Comparison of ENCODE assay signal across 9 cellular contexts in the genomic region with DNA sequence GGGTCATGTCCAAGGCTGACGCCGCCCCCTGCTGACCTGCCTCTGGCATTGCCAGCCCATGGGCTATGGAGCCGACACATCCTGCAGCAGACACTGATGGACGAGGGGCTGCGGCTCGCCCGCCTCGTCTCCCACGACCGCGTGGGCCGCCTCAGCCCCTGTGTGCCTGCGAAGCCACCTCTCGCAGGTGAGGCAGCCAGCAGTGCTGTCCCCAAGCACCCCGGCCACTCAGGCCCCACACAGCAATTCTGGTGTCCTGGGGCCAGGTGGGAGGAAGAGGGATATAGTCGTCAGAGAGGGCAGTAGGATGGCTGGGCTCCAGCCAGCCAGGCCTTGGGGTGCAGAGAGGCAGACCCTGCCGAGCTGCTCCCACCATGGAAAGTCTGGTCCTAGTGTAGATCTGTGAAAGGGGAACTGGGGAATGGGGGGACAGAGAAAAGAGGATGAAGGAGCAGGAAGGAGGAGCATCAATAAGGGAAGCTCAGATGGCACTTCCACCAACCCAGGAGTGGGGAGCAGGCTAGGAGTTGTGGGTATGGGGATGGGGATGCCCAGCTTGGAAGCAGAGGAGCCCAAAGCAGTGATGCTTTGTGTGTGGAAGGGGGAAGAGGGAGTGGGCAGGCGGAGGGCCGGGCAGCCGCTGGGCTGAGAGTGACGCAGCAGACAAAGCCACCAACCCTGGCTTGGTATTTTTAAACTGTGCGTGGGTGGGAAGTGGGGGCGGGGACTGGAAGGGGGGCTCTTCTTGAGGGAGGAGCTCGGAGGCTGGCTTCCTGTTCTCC. TPM values are rescaled to one million over a fixed set of nuclear protein-coding genes. Genes with fewer than 3 reads are reported as not detected.
DNase-seq lines count a peak whose midpoint lies in the region; ATAC-seq, FAIRE-seq and TF ChIP-seq lines count a peak whose summit lies in the region.
"Had no signal": no experiment of that assay in that cellular context is flagged by ENCODE, and none has a peak within 500 bp of the region (broad histone marks: within the 10 kb centered on the region; RNA-seq: fewer than 3 reads in every experiment).

No MANE protein-coding gene starts in this region.

- intact Hi-C loops in right lobe of liver (cut with DNase I): no loop called here

- no peak overlapping the region for H3K4me3 ChIP-seq in WERI-Rb-1 (ENCODE audit: low read depth, low read length)
- no peak overlapping the region for H3K4me3 ChIP-seq in right lobe of liver

- TF ChIP-seq POLR2A in right lobe of liver (IDR thresholded peaks at IDR 0.05): no peak

- H3K27ac ChIP-seq in WERI-Rb-1 (no peak overlapping the region), right lobe of liver (peak overlapping the region in 2 of 3 donors; percentile 6 to 37)

- H3K9me3 ChIP-seq in WERI-Rb-1 (ENCODE audit: severe bottlenecking) (no peaks in the 10 kb centered on the region), right lobe of liver (no peaks in the 10 kb centered on the region)

- TF ChIP-seq CTCF in WERI-Rb-1 (IDR thresholded peaks at IDR 0.05; ENCODE audit: low read depth, low read length) (peak; percentile 93), right lobe of liver (IDR thresholded peaks at IDR 0.05) (peak; percentile 44 to 54 (median 46))

- FAIRE-seq in HTR-8/SVneo (lab: Jason Lieb, UNC): peak; percentile 68
- FAIRE-seq: endometrium had no signal

- peak in 3 of 4 donors; percentile 2 to 60 (median 2) for ATAC-seq in right lobe of liver

- H3K27me3 ChIP-seq in WERI-Rb-1 (ENCODE audit: insufficient read depth, low read depth, severe bottlenecking): no peaks in the 10 kb centered on the region
- no peaks in the 10 kb centered on the region for H3K27me3 ChIP-seq in right lobe of liver

- H3K36me3 ChIP-seq in WERI-Rb-1 (peaks cover 46% of the 10 kb centered on the region), right lobe of liver (peaks cover 0 to 64% (median 22%) of the 10 kb centered on the region in 4 donors)

- H3K4me1 ChIP-seq in right lobe of liver: peaks cover 0 to 14% (median 5%) of the 10 kb centered on the region in 4 donors

- 32% methylated on average over 2 of the region's 24 CpGs for WGBS in right lobe of liver (ENCODE audit: insufficient coverage, low coverage, low lambda C conversion rate, missing lambda C conversion rate)

- DNase-seq in ELR (ENCODE audit: low read depth) (peak; percentile 77), HTR-8/SVneo (ENCODE audit: insufficient read length, low spot score) (no peak), WERI-Rb-1 (peak; percentile 75), cerebellum (ENCODE audit: low spot score) (peak; percentile 80), right lobe of liver (peak in 2 of 3 donors; percentile 64 to 75), NCI-H1048 (lab: John Stamatoyannopoulos, UW) (no peak), glomerular visceral epithelial cell (ENCODE audit: extremely low spot score) (no peak)
- peak; percentile 71 for DNase-seq in stimulated activated CD8-positive, alpha-beta memory T cell treated with anti-CD3 and anti-CD28 coated beads, Interleukin-12 subunit alpha, Interleukin-12 subunit beta, amount 100 ng/mL, for 4 hours (ENCODE audit: low read depth)

RNA-seq across cellular contexts. Expression of gene NAB2, which starts 4.7 kb away (rescaled TPM):
- total RNA-seq in cerebellum (15.2 TPM), right lobe of liver (10 to 100 TPM in 2 of 6 experiments, 1 to 10 TPM in 4; 6.1 to 13.1 (median 8.9) TPM)

RNA-seq across cellular contexts. Expression of gene NEMP1, which starts 15.0 kb away (rescaled TPM):
- total RNA-seq in cerebellum: 12.5 TPM
- total RNA-seq in right lobe of liver: 1 to 10 TPM; 3.8 to 6.2 (median 4.8) TPM

RNA-seq across cellular contexts. Expression of gene STAT6, which starts 17.6 kb away (rescaled TPM):
- total RNA-seq in cerebellum (7.6 TPM), right lobe of liver (100 to 1,000 TPM in 3 of 6 experiments, 10 to 100 TPM in 3; 61.8 to 108 (median 94.7) TPM)

RNA-seq across cellular contexts. Expression of gene LRP1, which starts 34.7 kb away (rescaled TPM):
- 109 TPM for total RNA-seq in cerebellum
- 100 to 1,000 TPM; 268 to 387 (median 301) TPM for total RNA-seq in right lobe of liver

RNA-seq across cellular contexts. Expression of gene MYO1A, which starts 43.7 kb away (rescaled TPM):
- total RNA-seq in cerebellum: 0.36 TPM
- total RNA-seq in right lobe of liver: 1 to 10 TPM in 1 of 6 experiments, under 1 TPM in 4, not detected in 1; 0.27 to 1.9 (median 0.68) TPM

Comparison
In these comparisons a context has a peak if more than half of its experiments do, and no peak if none do; other contexts are left out.
1. DNase-seq: peak in ELR (single experiment), WERI-Rb-1 (single experiment), cerebellum (single experiment), right lobe of liver (2 of 3) and stimulated activated CD8-positive, alpha-beta memory T cell treated with anti-CD3 and anti-CD28 coated beads, Interleukin-12 subunit alpha, Interleukin-12 subunit beta, amount 100 ng/mL, for 4 hours (single experiment); none in HTR-8/SVneo (single experiment), NCI-H1048 (single experiment) and glomerular visceral epithelial cell (single experiment).